ENCODE assay signal across 19 cellular contexts in genomic region chr11:3664032-3664630, GRCh38. TPM values are rescaled to one million over a fixed set of nuclear protein-coding genes. Genes with fewer than 3 reads are reported as not detected.
A peak's percentile ranks its signal among the peaks of the same experiment; 100 is the strongest.
DNase-seq lines count a peak whose midpoint lies in the region; ATAC-seq, FAIRE-seq and TF ChIP-seq lines count a peak whose summit lies in the region.
"Had no signal": no experiment of that assay in that cellular context is flagged by ENCODE, and none has a peak within 500 bp of the region (broad histone marks: within the 10 kb centered on the region; RNA-seq: fewer than 3 reads in every experiment).

No MANE protein-coding gene starts in this region.

- no peaks in the 10 kb centered on the region for H3K9me2 ChIP-seq in PC-3 (replicated peaks; ENCODE audit: low read length)

- H3F3A ChIP-seq in PC-3 (ENCODE audit: low read length, unreplicated experiment): no peaks in the 10 kb centered on the region

- no peaks in the 10 kb centered on the region for H3K9me3 Mint-ChIP-seq in WTC11
- no peaks in the 10 kb centered on the region for H3K9me3 Mint-ChIP-seq in stimulated activated naive B cell treated with anti-CD40 and anti-IgM and Interleukin-4, amounts not matched to agents 10 μg/mL and 1 μg/mL and 100 μg/mL, for 72 hours
- H3K9me3 Mint-ChIP-seq: CD8-positive, alpha-beta T cell; GM23338 had no signal

- H3K36me3 Mint-ChIP-seq in WTC11: no peaks in the 10 kb centered on the region
- H3K36me3 Mint-ChIP-seq in stimulated activated naive B cell treated with anti-CD40 and anti-IgM and Interleukin-4, amounts not matched to agents 10 μg/mL and 1 μg/mL and 100 μg/mL, for 72 hours: peaks cover 29 to 47% of the 10 kb centered on the region in 2 donors

- H3K4me2 ChIP-seq in PC-3 (ENCODE audit: low read length): no peak overlapping the region
- H3K4me2 ChIP-seq: A549, GM23338 had no signal

- intact Hi-C loops in cardiac septum (cut with DNase I): no loop called here
- intact Hi-C loops in heart right ventricle (cut with DNase I): no loop called here
- intact Hi-C loops in kidney (cut with DNase I): no loop called here
- intact Hi-C loops in PC-3 (cut with micrococcal nuclease): no loop called here

- H3K36me3 ChIP-seq in heart right ventricle (peaks cover 0 to 49% (median 4%) of the 10 kb centered on the region in 9 donors), kidney (ENCODE audit: control insufficient read depth in 1 of 2, insufficient read depth in 2 of 2, low read length in 2 of 2) (peaks cover 3 to 8% of the 10 kb centered on the region in 2 donors), PC-3 (ENCODE audit: low read depth, low read length) (no peaks in the 10 kb centered on the region)
- H3K36me3 ChIP-seq: BE2C had no signal

- TF ChIP-seq CTCF in heart right ventricle (IDR thresholded peaks at IDR 0.05) (no peak), WTC11 (IDR thresholded peaks at IDR 0.05) (no peak), kidney (IDR thresholded peaks at IDR 0.05; ENCODE audit: borderline replicate concordance, extremely low read depth, insufficient read depth) (no peak), PC-3 (conservative IDR thresholded peaks at IDR 0.05; ENCODE audit: low read depth, low read length) (no peak)

- H3K4me1 Mint-ChIP-seq in WTC11: no peaks in the 10 kb centered on the region
- no peaks in the 10 kb centered on the region for H3K4me1 Mint-ChIP-seq in stimulated activated naive B cell treated with anti-CD40 and anti-IgM and Interleukin-4, amounts not matched to agents 10 μg/mL and 1 μg/mL and 100 μg/mL, for 72 hours
- H3K4me1 Mint-ChIP-seq: GM23338 had no signal

- H2AFZ ChIP-seq in PC-3 (ENCODE audit: low read length): no peak overlapping the region
- H2AFZ ChIP-seq: GM23338 had no signal

- 86 to 92% methylated on average over 10 of the region's 10 CpGs for WGBS in heart right ventricle, 2 donors

- ATAC-seq in heart right ventricle: no peak
- ATAC-seq in WTC11: no peak
- ATAC-seq in stimulated activated naive B cell treated with anti-CD40 and anti-IgM and Interleukin-4, amounts not matched to agents 10 μg/mL and 1 μg/mL and 100 μg/mL, for 72 hours (replicated peaks): no peak
- no peak for ATAC-seq in PC-3
- ATAC-seq: A549; CD8-positive, alpha-beta T cell; GM23338 had no signal

- H3K27me3 Mint-ChIP-seq in WTC11 (ENCODE audit: low read depth): no peaks in the 10 kb centered on the region
- H3K27me3 Mint-ChIP-seq in stimulated activated naive B cell treated with anti-CD40 and anti-IgM and Interleukin-4, amounts not matched to agents 10 μg/mL and 1 μg/mL and 100 μg/mL, for 72 hours: no peaks in the 10 kb centered on the region

- no peaks in the 10 kb centered on the region for H3K79me2 ChIP-seq in PC-3 (ENCODE audit: low read length)

- DNase-seq in cardiac septum (ENCODE audit: low spot score): peak; percentile 67
- DNase-seq in heart right ventricle: no peak
- DNase-seq in WTC11 (ENCODE audit: low spot score): no peak
- DNase-seq in kidney: peak; percentile 47
- DNase-seq in stimulated activated naive B cell treated with anti-CD40 and anti-IgM and Interleukin-4, amounts not matched to agents 10 μg/mL and 1 μg/mL and 100 μg/mL, for 72 hours: no peak
- no peak for DNase-seq in PC-3
- no peak for DNase-seq in A172 (ENCODE audit: low spot score)
- DNase-seq: BE2C; CD8-positive, alpha-beta T cell; COR-L47; DND-41; GDM1; H7 had no signal

- no peaks in the 10 kb centered on the region for H3K27me3 ChIP-seq in heart right ventricle
- H3K27me3 ChIP-seq in PC-3 (ENCODE audit: low read length): no peaks in the 10 kb centered on the region
- H3K27me3 ChIP-seq: BE2C had no signal

- H3K27ac ChIP-seq in heart right ventricle (no peak overlapping the region), kidney (ENCODE audit: low read depth in 2 of 2, low read length in 2 of 2) (no peak overlapping the region), PC-3 (ENCODE audit: low read length) (no peak overlapping the region)
- H3K27ac ChIP-seq: A549, C4-2B had no signal

- no peaks in the 10 kb centered on the region for H3K9me3 ChIP-seq in heart right ventricle
- no peaks in the 10 kb centered on the region for H3K9me3 ChIP-seq in kidney (ENCODE audit: control insufficient read depth in 1 of 2, low read length in 2 of 2)
- no peaks in the 10 kb centered on the region for H3K9me3 ChIP-seq in PC-3 (ENCODE audit: low read length)
- H3K9me3 ChIP-seq: A549, BE2C had no signal

- FAIRE-seq in kidney (lab: Jason Lieb, UNC): no peak
- FAIRE-seq: A549, GM12892 had no signal

- H3K4me3 Mint-ChIP-seq in WTC11: no peak overlapping the region
- H3K4me3 Mint-ChIP-seq in stimulated activated naive B cell treated with anti-CD40 and anti-IgM and Interleukin-4, amounts not matched to agents 10 μg/mL and 1 μg/mL and 100 μg/mL, for 72 hours: no peak overlapping the region
- H3K4me3 Mint-ChIP-seq: CD8-positive, alpha-beta T cell; GM23338 had no signal

- BruUV-seq in PC-3 (replicated peaks; lab: Mats Ljungman, UMichigan): no TSS peak

- H4K20me1 ChIP-seq in PC-3 (ENCODE audit: low read length): no peaks in the 10 kb centered on the region

- CTCF ChIA-PET in WTC11 (lab: Charles Lee): interaction anchor here (0.7 kb wide), 1 partner anchor 191 kb away, joined by 3 read pairs; the partner anchor contains the start of gene STIM1
- CTCF ChIA-PET in PC-3 (lab: Charles Lee): no interaction called here

- peaks cover 0 to 8% (median 0%) of the 10 kb centered on the region in 9 donors for H3K4me1 ChIP-seq in heart right ventricle
- H3K4me1 ChIP-seq in kidney (ENCODE audit: control insufficient read depth in 1 of 2, insufficient read depth in 1 of 2, low read depth in 1 of 2, low read length in 2 of 2): no peaks in the 10 kb centered on the region
- no peaks in the 10 kb centered on the region for H3K4me1 ChIP-seq in PC-3 (ENCODE audit: insufficient read depth, low read length)
- H3K4me1 ChIP-seq: A549, BE2C had no signal

- H3K4me3 ChIP-seq in heart right ventricle (no peak overlapping the region), kidney (ENCODE audit: low read length in 2 of 2) (no peak overlapping the region), PC-3 (ENCODE audit: low read length) (no peak overlapping the region)
- H3K4me3 ChIP-seq: A549, GM23338 had no signal

- no peak overlapping the region for H3K9ac ChIP-seq in kidney (ENCODE audit: low read length in 2 of 2)
- no peak overlapping the region for H3K9ac ChIP-seq in PC-3 (ENCODE audit: low read length)

- H3K27ac Mint-ChIP-seq in WTC11: peak overlapping the region; percentile 1; the same call in 1 of the 2 replicates
- H3K27ac Mint-ChIP-seq in stimulated activated naive B cell treated with anti-CD40 and anti-IgM and Interleukin-4, amounts not matched to agents 10 μg/mL and 1 μg/mL and 100 μg/mL, for 72 hours: peak overlapping the region; percentile 32
- H3K27ac Mint-ChIP-seq: CD8-positive, alpha-beta T cell; GM23338 had no signal

- POLR2A ChIA-PET in WTC11 (lab: Charles Lee): no interaction called here
- POLR2A ChIA-PET in PC-3 (lab: Charles Lee; ENCODE audit: unreplicated experiment): no interaction called here

TF ChIP-seq in WTC11, 78 proteins besides CTCF, POLR2A, EP300 and RAD21 (continues in another document):
- TF ChIP-seq SOX15 (CRISPR knock-in tag; IDR thresholded peaks at IDR 0.05): no peak
- no peak for TF ChIP-seq IRF1 (CRISPR knock-in tag; IDR thresholded peaks at IDR 0.05)
- TF ChIP-seq ZNF425 (CRISPR knock-in tag; conservative IDR thresholded peaks at IDR 0.05): no peak
- TF ChIP-seq ZNF423 (CRISPR knock-in tag; IDR thresholded peaks at IDR 0.05): no peak
- TF ChIP-seq FOXJ3 (CRISPR knock-in tag; IDR thresholded peaks at IDR 0.05; ENCODE audit: borderline replicate concordance): no peak

RNA-seq across cellular contexts. Expression of gene CHRNA10, which starts 7.1 kb away (rescaled TPM):
- 0.89 TPM for total RNA-seq in cardiac septum
- total RNA-seq in heart right ventricle: 1 to 10 TPM in 2 of 10 donors, under 1 TPM in 8; 0.24 to 1.6 (median 0.51) TPM
- under 1 TPM; 0.42 to 0.95 TPM for polyA plus RNA-seq in heart right ventricle
- total RNA-seq in WTC11 (2021): 0.46 to 1.7 TPM (median 0.73 TPM) in 3 replicates
- 1.2 TPM for total RNA-seq in kidney
- 0.39 TPM for polyA plus RNA-seq in kidney (ENCODE audit: insufficient read depth, low read depth, low replicate concordance)
- 0.36 and 0.40 TPM in 2 replicates for total RNA-seq in PC-3 (2014; rRNA removed)
- total RNA-seq in A172 (2014; rRNA removed; shearing (Covaris generic)): 0.28 and 2.0 TPM in 2 replicates

RNA-seq across cellular contexts. Expression of gene ART1, which starts 19.2 kb away (rescaled TPM):
- 1.3 TPM for total RNA-seq in cardiac septum
- total RNA-seq in heart right ventricle: 1 to 10 TPM in 5 of 10 donors, under 1 TPM in 3, not detected in 2; 0.22 to 2.8 (median 1.4) TPM
- polyA plus RNA-seq in heart right ventricle: under 1 TPM in 1 of 2 donors, not detected in 1; 0.03 TPM
- total RNA-seq in WTC11 (2021): not detected in 3 replicates
- total RNA-seq in kidney: 0.31 TPM
- not detected for polyA plus RNA-seq in kidney (ENCODE audit: insufficient read depth, low read depth, low replicate concordance)
- total RNA-seq in PC-3 (2014; rRNA removed): not detected in 2 replicates
- total RNA-seq in A172 (2014; rRNA removed; shearing (Covaris generic)): not detected in 2 replicates
- total RNA-seq: CD8-positive, alpha-beta T cell; GM23338; HT1080 had no signal
- polyA plus RNA-seq: A549, AG04450, GM23338 had no signal

RNA-seq across cellular contexts. Expression of gene ART5, which starts 22.3 kb away (rescaled TPM):
- 1.4 TPM for total RNA-seq in cardiac septum
- total RNA-seq in heart right ventricle: 1 to 10 TPM in 6 of 10 donors, under 1 TPM in 4; 0.42 to 6.5 (median 1.5) TPM
- polyA plus RNA-seq in heart right ventricle: 1 to 10 TPM in 1 of 2 donors, under 1 TPM in 1; 0.72 to 2.1 TPM
- 4.5 to 8.7 TPM (median 8.1 TPM) in 3 replicates for total RNA-seq in WTC11 (2021)
- not detected for total RNA-seq in kidney
- polyA plus RNA-seq in kidney (ENCODE audit: insufficient read depth, low read depth, low replicate concordance): 2.8 TPM
- total RNA-seq in PC-3 (2014; rRNA removed): not detected in 2 replicates
- 0.31 TPM in 1 of 2 replicates, not detected in the other for total RNA-seq in A172 (2014; rRNA removed; shearing (Covaris generic))
- total RNA-seq: CD8-positive, alpha-beta T cell; HT1080 had no signal

Comparison
In these comparisons a context has a peak if more than half of its experiments do, and no peak if none do; other contexts are left out.
1. DNase-seq: peak in cardiac septum (single experiment) and kidney (single experiment); none in heart right ventricle (0 of 2), WTC11 (single experiment), stimulated activated naive B cell treated with anti-CD40 and anti-IgM and Interleukin-4, amounts not matched to agents 10 μg/mL and 1 μg/mL and 100 μg/mL, for 72 hours (single experiment), PC-3 (single experiment) and A172 (single experiment).